9 cellular contexts compared by ENCODE assay signal in genomic region chr6:29079203-29079602, GRCh38. TPM values are rescaled to one million over a fixed set of nuclear protein-coding genes. Genes with fewer than 3 reads are reported as not detected.
"Had no signal": no experiment of that assay in that cellular context is flagged by ENCODE, and none has a peak within 500 bp of the region (broad histone marks: within the 10 kb centered on the region; RNA-seq: fewer than 3 reads in every experiment).

No MANE protein-coding gene starts in this region.

- H2AFZ ChIP-seq: GM23338 had no signal

- H3K4me3 ChIP-seq: GM23338 had no signal

- DNase-seq: H9, HCEC 1CT, KG1 had no signal

- ATAC-seq: GM23338 had no signal

- FAIRE-seq: H1, H54, HTR-8/SVneo had no signal

- H3K4me2 ChIP-seq: GM23338 had no signal

RNA-seq across cellular contexts. Expression of gene OR2B3, which starts 7.9 kb away (rescaled TPM):
- total RNA-seq: GM23338, H1, H9, HT-29 had no signal
- polyA plus RNA-seq: GM23338, H1, IgD-negative memory B cell had no signal

RNA-seq across cellular contexts. Expression of gene OR2J1, which starts 20.1 kb away (rescaled TPM):
- total RNA-seq: GM23338, H1, H9, HT-29 had no signal
- polyA plus RNA-seq: GM23338, H1, IgD-negative memory B cell had no signal

RNA-seq across cellular contexts. Expression of gene OR2J3, which starts 28.7 kb away (rescaled TPM):
- total RNA-seq: H1, H9, HT-29 had no signal
- polyA plus RNA-seq: GM23338, IgD-negative memory B cell had no signal

RNA-seq across cellular contexts. Expression of gene OR2W1, which starts 34.2 kb away (rescaled TPM):
- total RNA-seq: GM23338, H1, H9, HT-29 had no signal
- polyA plus RNA-seq: GM23338, H1, IgD-negative memory B cell had no signal
